1 cellular context compared by ENCODE assay signal in the genomic region with DNA sequence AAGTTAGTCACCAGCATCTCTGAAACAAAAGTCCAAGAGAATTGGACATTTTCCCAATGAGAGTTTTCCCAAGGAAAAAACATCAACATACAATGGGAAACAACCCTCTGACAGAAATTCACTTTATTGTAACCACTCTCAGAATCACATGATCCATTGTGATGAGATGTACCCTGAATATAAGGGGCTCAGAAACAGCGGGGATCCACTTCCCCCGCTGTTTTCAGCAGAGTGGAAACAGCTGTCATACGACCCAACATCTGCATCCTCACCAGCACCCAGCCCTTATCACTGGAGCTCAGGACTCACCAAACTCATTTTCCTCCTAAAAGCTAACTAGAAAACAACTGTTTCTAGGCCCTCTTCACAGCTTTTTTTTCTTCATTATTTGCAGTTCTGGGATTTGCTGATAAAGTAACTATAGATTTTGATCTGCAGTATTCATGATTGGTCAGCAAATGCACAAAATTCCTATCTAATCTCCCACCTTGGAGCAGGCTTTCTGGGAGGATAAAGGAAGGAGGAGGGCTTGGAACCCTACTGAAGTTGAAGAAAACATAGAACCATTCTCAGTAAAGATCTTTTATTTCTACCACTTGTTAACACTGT.
TF ChIP-seq lines count a peak whose summit lies in the region.

No MANE protein-coding gene starts in this region.

TF ChIP-seq in K562, 482 proteins besides CTCF, POLR2A, EP300 and RAD21 (continued from another document):
- TF ChIP-seq MEIS2 (IDR thresholded peaks at IDR 0.05; ENCODE audit: partially characterized antibody), result peak; percentile 41
